2 cellular contexts compared by ENCODE assay signal in genomic region chrX:153357877-153358276, GRCh38.
A peak's percentile ranks its signal among the peaks of the same experiment; 100 is the strongest.
TF ChIP-seq lines count a peak whose summit lies in the region.

No MANE protein-coding gene starts in this region.

TF ChIP-seq in liver, 16 proteins besides CTCF, POLR2A, EP300 and RAD21:
- no peak for TF ChIP-seq RXRA (IDR thresholded peaks at IDR 0.05)
- peak; percentile 15 to 61 for TF ChIP-seq HNF4A (conservative IDR thresholded peaks at IDR 0.05)

TF ChIP-seq in K562, 482 proteins besides CTCF, POLR2A, EP300 and RAD21:
- peak; percentile 73 for TF ChIP-seq ZFP36 (IDR thresholded peaks at IDR 0.05; ENCODE audit: low read depth, low read length, partially characterized antibody)
- 0 out of 2 replicates have a peak, but pooled peaks have one; percentile 27 for TF ChIP-seq CEBPZ (IDR thresholded peaks at IDR 0.05; ENCODE audit: borderline replicate concordance, low read depth, low read length)
- no peak for TF ChIP-seq CUX1 (CRISPR knock-in tag; IDR thresholded peaks at IDR 0.05)
- TF ChIP-seq POLR3A (IDR thresholded peaks at IDR 0.05; ENCODE audit: borderline replicate concordance, extremely low read depth, insufficient read depth, insufficient read length): no peak
